In the genomic region with DNA sequence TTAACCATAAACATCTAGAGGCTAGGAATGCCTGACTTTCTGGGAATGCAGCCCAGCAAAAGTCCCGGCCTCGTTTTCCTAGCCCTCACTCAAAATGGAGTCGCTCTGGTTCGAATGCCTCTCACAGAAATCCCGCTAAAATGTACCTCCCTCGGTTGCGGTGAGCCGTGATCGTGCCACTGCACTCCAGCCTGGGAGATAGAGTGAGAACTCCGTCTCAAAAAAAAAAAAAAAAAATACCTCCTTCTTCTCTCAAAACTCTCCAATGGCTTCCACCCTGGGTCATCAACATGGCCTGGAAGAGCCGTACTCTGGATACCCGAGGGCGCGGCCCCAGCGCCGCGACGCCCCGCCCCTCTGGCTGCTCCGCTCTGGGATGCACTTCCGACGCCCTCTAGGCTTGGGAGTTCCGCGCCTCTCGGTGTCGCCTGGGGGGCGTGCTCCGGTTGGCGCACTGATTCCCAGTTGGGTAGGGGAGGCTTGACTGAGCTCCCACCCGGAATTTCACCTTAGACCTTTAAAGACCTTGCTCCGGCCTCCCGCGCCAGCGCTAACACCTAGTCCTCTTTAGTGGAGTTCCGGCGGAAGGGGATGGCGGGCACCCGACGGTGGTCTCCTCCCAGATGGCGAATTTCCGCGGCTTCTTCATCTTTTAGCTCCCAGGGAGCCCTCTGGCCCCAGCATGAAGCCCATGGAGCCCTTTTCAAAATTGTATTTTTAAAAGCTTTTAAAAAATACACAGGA, we compare ENCODE assay signal across 8 cellular contexts. TPM values are rescaled to one million over a fixed set of nuclear protein-coding genes. Genes with fewer than 3 reads are reported as not detected.
DNase-seq lines count a peak whose midpoint lies in the region; ATAC-seq, FAIRE-seq and TF ChIP-seq lines count a peak whose summit lies in the region.

No MANE protein-coding gene starts in this region.

- no peak for TF ChIP-seq EP300 in Ishikawa (IDR thresholded peaks at IDR 0.05; ENCODE audit: borderline replicate concordance)
- TF ChIP-seq EP300 in GM12878 (IDR thresholded peaks at IDR 0.05; ENCODE audit: borderline replicate concordance in 1 of 2, control insufficient read depth in 1 of 2, low read depth in 2 of 2, low read length in 2 of 2), result no peak

- BruUV-seq in GM12878 (replicated peaks; lab: Mats Ljungman, UMichigan), result TSS peak; percentile 94

- H3K4me2 ChIP-seq in SU-DHL-6 (ENCODE audit: low read depth, low read length, poor library complexity, severe bottlenecking) (peak overlapping the region; percentile 62), GM12878 (ENCODE audit: control insufficient read depth, insufficient read depth) (peak overlapping the region; percentile 73)

- H3K9me3 ChIP-seq in SU-DHL-6 (ENCODE audit: insufficient read depth, low read length) (no peaks in the 10 kb centered on the region), GM12878 (replicated peaks; ENCODE audit: control insufficient read depth, insufficient read depth, low read length) (no peaks in the 10 kb centered on the region)

- WGBS in GM12878 (ENCODE audit: insufficient coverage, insufficient replicate concordance, low lambda C conversion rate, missing lambda C conversion rate), result 19% methylated on average over 37 of the region's 42 CpGs

- TF ChIP-seq POLR2A in GM12878 (IDR thresholded peaks at IDR 0.05; ENCODE audit: low read depth, low read length), result peak; percentile 45; the same call in 1 of the 2 replicates

- in situ Hi-C loops in GM12878 (cut with MboI), result loop anchor here (5.0 kb wide), 1 partner anchor 218 kb away; no protein-coding TSS in a partner anchor

- H3K9ac ChIP-seq in SU-DHL-6 (ENCODE audit: low read length) (peak overlapping the region; percentile 57), GM12878 (ENCODE audit: control insufficient read depth, insufficient read depth, low read length) (peak overlapping the region; percentile 71)

- SMC1A ChIA-PET in GM12878 (lab: Charles Lee; ENCODE audit: uncharacterized antibody, unreplicated experiment), result interaction anchor here (0.9 to 2.5 kb wide), 10 partner anchors 10 to 391 kb away, joined by 3 to 7 read pairs (median 3); no protein-coding TSS in a partner anchor

- no peaks in the 10 kb centered on the region for H3K4me1 ChIP-seq in GM12878 (ENCODE audit: control insufficient read depth, insufficient read depth, low read length)

- FAIRE-seq in GM12878 (lab: Jason Lieb, UNC), result no peak

- TF ChIP-seq RAD21 in Ishikawa (IDR thresholded peaks at IDR 0.05; ENCODE audit: low read depth) (no peak), GM12878 (IDR thresholded peaks at IDR 0.05; ENCODE audit: insufficient read depth, low read depth, low read length) (no peak)

- DNase-seq in Daoy (ENCODE audit: low read depth) (peak; percentile 40), GM12878 (ENCODE audit: low read depth, low spot score) (no peak), iris pigment epithelial cell (ENCODE audit: low read depth) (peak; percentile 58), superior temporal gyrus (ENCODE audit: extremely low spot score) (no peak)
- DNase-seq in stimulated activated CD4-positive, alpha-beta T cell treated with anti-CD3 and anti-CD28 coated beads, Interleukin-1b, Interleukin-23, amount 100 ng/mL, for 48 hours, result peak; percentile 51

- peak; percentile 64 for ATAC-seq in GM12878
- ATAC-seq in GM21825 (IDR thresholded peaks at IDR 0.05; ENCODE audit: unreplicated experiment), result no peak

- peaks cover 9% of the 10 kb centered on the region for H3K36me3 ChIP-seq in SU-DHL-6 (ENCODE audit: low read length)
- H3K36me3 ChIP-seq in GM12878 (ENCODE audit: control insufficient read depth in 2 of 2, insufficient read depth in 2 of 2, low read length in 1 of 2), result peaks cover 2 to 5% of the 10 kb centered on the region in 2 experiments

- H4K20me1 ChIP-seq in SU-DHL-6 (ENCODE audit: low read depth, low read length) (no peaks in the 10 kb centered on the region), GM12878 (ENCODE audit: control insufficient read depth, insufficient read depth) (no peaks in the 10 kb centered on the region)

- RAD21 ChIA-PET in GM12878 (lab: Charles Lee; ENCODE audit: unreplicated experiment), result interaction anchor here (0.8 to 5.5 kb wide), 7 partner anchors 11 to 209 kb away, joined by 3 to 40 read pairs (median 4); no protein-coding TSS in a partner anchor

- H3K79me2 ChIP-seq in SU-DHL-6 (ENCODE audit: insufficient read depth, low read length) (no peaks in the 10 kb centered on the region), GM12878 (ENCODE audit: control insufficient read depth, insufficient read depth, low read length) (no peaks in the 10 kb centered on the region)

- H3K9me2 ChIP-seq in SU-DHL-6 (replicated peaks; ENCODE audit: insufficient read depth, low read length), result no peaks in the 10 kb centered on the region

- CTCF ChIA-PET in GM12878 (lab: Yijun Ruan, JAX), result interaction anchor here (0.6 to 3.0 kb wide), 9 partner anchors 12 to 228 kb away, joined by 3 to 7 read pairs (median 4); a partner anchor contains a TSS

- H3K4me3 ChIP-seq in SU-DHL-6 (ENCODE audit: insufficient read depth, low read length, poor library complexity, severe bottlenecking) (peak overlapping the region; percentile 61), GM12878 (peak overlapping the region; percentile 74)

- no peaks in the 10 kb centered on the region for H3K27me3 ChIP-seq in SU-DHL-6 (ENCODE audit: low read length)
- H3K27me3 ChIP-seq in GM12878 (replicated peaks in 1 of 2; ENCODE audit: control insufficient read depth in 2 of 2, insufficient read depth in 2 of 2, low read length in 1 of 2), result no peaks in the 10 kb centered on the region

- H3F3A ChIP-seq in SU-DHL-6 (ENCODE audit: insufficient read depth), result peaks cover 54% of the 10 kb centered on the region

- H3K27ac ChIP-seq in SU-DHL-6 (ENCODE audit: low read depth, low read length) (peak overlapping the region; percentile 32), GM12878 (ENCODE audit: control insufficient read depth, insufficient read depth) (peak overlapping the region; percentile 72)

- intact Hi-C loops in GM12878 (cut with micrococcal nuclease; ENCODE audit: unreplicated experiment), result loop anchor here (10.0 kb wide), 1 partner anchor 376 kb away; no protein-coding TSS in a partner anchor

- TF ChIP-seq CTCF in SU-DHL-6 (IDR thresholded peaks at IDR 0.05; ENCODE audit: insufficient read depth, low read length, poor library complexity, severe bottlenecking), result no peak
- TF ChIP-seq CTCF in GM12878 (IDR thresholded peaks at IDR 0.05 in 2 of 3, conservative IDR thresholded peaks at IDR 0.05 in 1 of 3; ENCODE audit: control insufficient read depth in 2 of 3, extremely low read depth in 1 of 3, insufficient read depth in 1 of 3, low read depth in 3 of 3, low read length in 3 of 3), result peak in 2 of 3 experiments; percentile 5 to 20; a peak in 1 of 6 replicates

- POLR2A ChIA-PET in GM12878 (lab: Charles Lee), result interaction anchor here (0.6 to 2.9 kb wide), 4 partner anchors 10 to 214 kb away, joined by 3 to 13 read pairs (median 4); a partner anchor contains a TSS

- peak overlapping the region; percentile 96 for H2AFZ ChIP-seq in SU-DHL-6 (ENCODE audit: low read depth, low read length, severe bottlenecking)
- H2AFZ ChIP-seq in GM12878 (ENCODE audit: control insufficient read depth, low read depth, low read length), result peak overlapping the region; percentile 96

RNA-seq across cellular contexts. Expression of a gene that starts 12.3 kb away (rescaled TPM):
- total RNA-seq in Daoy (2014; rRNA removed; shearing (Covaris generic)), result 121 and 140 TPM in 2 replicates
- total RNA-seq in GM12878 (2013; cell fraction: nucleolus; rRNA removed), result 28.9 and 31.1 TPM in 2 replicates
- total RNA-seq in GM12878 (2014; rRNA removed) (73.9 and 90.7 TPM in 2 replicates), GM12878 (2014; rRNA removed; fragmentation: Illumina TruSeq; extraction: Trizol) (99.0 and 99.1 TPM in 2 replicates), GM12878 (2021) (64.2 and 67.2 TPM in 2 replicates)
- 45.4 TPM for polyA plus RNA-seq in GM12878 (2011; ENCODE audit: low read depth)
- polyA plus RNA-seq in GM12878 (2011; rRNA removed) (79.5 and 112 TPM in 2 replicates), GM12878 (2014; fragmentation: Illumina TruSeq; extraction: Trizol) (87.4 and 98.8 TPM in 2 replicates), GM12878 (2014; fragmentation: Nextera tagmentation; extraction: Ambion mirVana) (10 to 100 TPM; 26.7 to 31.2 TPM), GM12878 (2014; rRNA removed) (54.6 and 71.6 TPM in 2 replicates), GM12878 (2016; fragmentation: Nextera tagmentation; extraction: Ambion mirVana) (10 to 100 TPM; 85.8 to 88.6 TPM)
- 53.2 and 53.3 TPM in 2 replicates for polyA plus RNA-seq in GM12878 (2011; cell fraction: cytosol; rRNA removed)
- 25.6 and 31.0 TPM in 2 replicates for polyA plus RNA-seq in GM12878 (2011; cell fraction: nucleus; rRNA removed)
- polyA plus RNA-seq in GM12878 (2012), result 40.3 and 60.7 TPM in 2 replicates
- 45.3 and 47.3 TPM in 2 replicates for polyA minus RNA-seq in GM12878 (2011; rRNA and poly(A)+ RNA removed)
- 13.1 and 21.7 TPM in 2 replicates for polyA minus RNA-seq in GM12878 (2011; cell fraction: cytosol; rRNA and poly(A)+ RNA removed)
- polyA minus RNA-seq in GM12878 (2011; cell fraction: nucleus; rRNA and poly(A)+ RNA removed), result 4.3 and 7.9 TPM in 2 replicates

RNA-seq across cellular contexts. Expression of a gene that starts 46.3 kb away (rescaled TPM):
- total RNA-seq in Daoy (2014; rRNA removed; shearing (Covaris generic)), result 22.4 and 25.9 TPM in 2 replicates
- total RNA-seq in GM12878 (2013; cell fraction: nucleolus; rRNA removed), result 19.2 and 19.7 TPM in 2 replicates
- total RNA-seq in GM12878 (2014; rRNA removed), result 33.5 and 37.1 TPM in 2 replicates
- 19.4 and 21.5 TPM in 2 replicates for total RNA-seq in GM12878 (2014; rRNA removed; fragmentation: Illumina TruSeq; extraction: Trizol)
- total RNA-seq in GM12878 (2021), result 27.3 and 27.5 TPM in 2 replicates
- polyA plus RNA-seq in GM12878 (2011; ENCODE audit: low read depth), result 9.1 TPM
- polyA plus RNA-seq in GM12878 (2011; rRNA removed), result 22.5 and 29.1 TPM in 2 replicates
- 32.1 and 42.6 TPM in 2 replicates for polyA plus RNA-seq in GM12878 (2011; cell fraction: cytosol; rRNA removed)
- polyA plus RNA-seq in GM12878 (2011; cell fraction: nucleus; rRNA removed), result 19.3 and 23.6 TPM in 2 replicates
- polyA plus RNA-seq in GM12878 (2012), result 15.4 and 17.1 TPM in 2 replicates
- 8.4 and 15.4 TPM in 2 replicates for polyA plus RNA-seq in GM12878 (2014; fragmentation: Illumina TruSeq; extraction: Trizol)
- polyA plus RNA-seq in GM12878 (2014; fragmentation: Nextera tagmentation; extraction: Ambion mirVana), result 10 to 100 TPM in 1 of 2 experiments, 1 to 10 TPM in 1; 8.4 to 11.3 TPM
- polyA plus RNA-seq in GM12878 (2014; rRNA removed), result 35.7 and 36.9 TPM in 2 replicates
- polyA plus RNA-seq in GM12878 (2016; fragmentation: Nextera tagmentation; extraction: Ambion mirVana), result 10 to 100 TPM; 42.5 to 43.5 TPM
- 13.5 and 22.0 TPM in 2 replicates for polyA minus RNA-seq in GM12878 (2011; rRNA and poly(A)+ RNA removed)
- polyA minus RNA-seq in GM12878 (2011; cell fraction: cytosol; rRNA and poly(A)+ RNA removed), result 6.9 and 7.8 TPM in 2 replicates
- polyA minus RNA-seq in GM12878 (2011; cell fraction: nucleus; rRNA and poly(A)+ RNA removed), result 20.7 and 25.6 TPM in 2 replicates

RNA-seq across cellular contexts. Expression of a gene that starts 50.3 kb away (rescaled TPM):
- total RNA-seq in Daoy (2014; rRNA removed; shearing (Covaris generic)), result not detected in 2 replicates
- not detected in 2 replicates for total RNA-seq in GM12878 (2013; cell fraction: nucleolus; rRNA removed)
- 0.79 and 1.1 TPM in 2 replicates for total RNA-seq in GM12878 (2014; rRNA removed)
- total RNA-seq in GM12878 (2014; rRNA removed; fragmentation: Illumina TruSeq; extraction: Trizol), result 1.1 TPM in 2 replicates
- 1.1 and 1.5 TPM in 2 replicates for total RNA-seq in GM12878 (2021)
- 0.26 TPM for polyA plus RNA-seq in GM12878 (2011; ENCODE audit: low read depth)
- polyA plus RNA-seq in GM12878 (2011; rRNA removed), result 0.04 and 0.05 TPM in 2 replicates
- 0.03 TPM in 2 replicates for polyA plus RNA-seq in GM12878 (2011; cell fraction: cytosol; rRNA removed)
- polyA plus RNA-seq in GM12878 (2011; cell fraction: nucleus; rRNA removed), result not detected in 2 replicates
- polyA plus RNA-seq in GM12878 (2012), result 0.08 and 0.26 TPM in 2 replicates
- 1.7 and 2.2 TPM in 2 replicates for polyA plus RNA-seq in GM12878 (2014; fragmentation: Illumina TruSeq; extraction: Trizol)
- under 1 TPM; 0.82 to 0.91 TPM for polyA plus RNA-seq in GM12878 (2014; fragmentation: Nextera tagmentation; extraction: Ambion mirVana)
- polyA plus RNA-seq in GM12878 (2014; rRNA removed), result 0.57 and 0.63 TPM in 2 replicates
- polyA plus RNA-seq in GM12878 (2016; fragmentation: Nextera tagmentation; extraction: Ambion mirVana), result 1 to 10 TPM in 1 of 2 experiments, under 1 TPM in 1; 0.18 to 1.1 TPM
- polyA minus RNA-seq in GM12878 (2011; rRNA and poly(A)+ RNA removed), result not detected in 2 replicates
- polyA minus RNA-seq in GM12878 (2011; cell fraction: cytosol; rRNA and poly(A)+ RNA removed), result not detected in 2 replicates
- not detected in 2 replicates for polyA minus RNA-seq in GM12878 (2011; cell fraction: nucleus; rRNA and poly(A)+ RNA removed)

Comparison
In these comparisons a context has a peak if more than half of its experiments do, and no peak if none do; other contexts are left out.
1. DNase-seq: peak in Daoy (single experiment), iris pigment epithelial cell (single experiment) and stimulated activated CD4-positive, alpha-beta T cell treated with anti-CD3 and anti-CD28 coated beads, Interleukin-1b, Interleukin-23, amount 100 ng/mL, for 48 hours (single experiment); none in GM12878 (single experiment) and superior temporal gyrus (single experiment).